ENCODE assay signal across 8 cellular contexts in the genomic region with DNA sequence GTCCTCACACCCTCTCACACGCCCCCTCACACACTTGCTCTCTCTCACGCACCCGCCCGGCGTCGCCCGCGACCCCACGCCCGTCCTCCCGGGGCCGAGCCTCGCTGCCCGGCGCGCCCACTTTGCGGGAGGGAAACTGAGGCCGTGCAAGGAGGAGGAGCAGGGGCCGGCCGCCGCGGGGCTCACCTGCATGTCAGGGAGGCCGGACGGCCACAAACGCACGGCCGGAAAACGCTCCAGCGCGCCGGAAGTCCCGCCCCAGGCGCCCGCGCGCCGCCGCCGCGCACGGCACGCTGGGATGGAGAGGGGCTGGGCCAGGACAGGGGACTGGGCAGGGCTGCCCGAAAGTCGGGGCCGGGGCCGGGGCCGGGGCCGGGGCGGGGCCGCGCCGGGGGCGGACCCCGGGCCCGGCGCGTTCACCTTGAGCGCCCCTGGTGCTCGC. TPM values are rescaled to one million over a fixed set of nuclear protein-coding genes. Genes with fewer than 3 reads are reported as not detected.
DNase-seq lines count a peak whose midpoint lies in the region; ATAC-seq and TF ChIP-seq lines count a peak whose summit lies in the region.

A gene (minus strand): TSS at position 222 of the 442 bp plus-strand sequence. CDS start 5,994 bp downstream, outside the sequence.

- no peaks in the 10 kb centered on the region for H3K27me3 ChIP-seq in colonic mucosa

- peak; percentile 97 for DNase-seq in AG08396 (ENCODE audit: low spot score)
- DNase-seq in NCI-H345 (lab: John Stamatoyannopoulos, UW), result peak; percentile 89
- peak; percentile 75 to 76 for DNase-seq in activated CD4-positive, alpha-beta T cell treated with anti-CD3 and anti-CD28 coated beads for 4 hours
- peak; percentile 92 for DNase-seq in colonic mucosa
- DNase-seq in left kidney (ENCODE audit: low read depth, low spot score), result peak; percentile 96
- peak; percentile 88 to 91 for DNase-seq in stimulated activated CD4-positive, alpha-beta T cell treated with anti-CD3 and anti-CD28 coated beads, Interleukin-2, amount 100 ng/mL, for 24 hours

- H3K4me1 ChIP-seq in colonic mucosa, result no peaks in the 10 kb centered on the region

- H3K4me3 ChIP-seq in colonic mucosa, result peak within 1 kb of the TSS; percentile 75

- ATAC-seq in GM19025 (IDR thresholded peaks at IDR 0.05; ENCODE audit: low read depth, unreplicated experiment) (peak; percentile 87), HG03280 (IDR thresholded peaks at IDR 0.05; ENCODE audit: unreplicated experiment) (peak; percentile 93)

- no peaks in the 10 kb centered on the region for H3K9me3 ChIP-seq in colonic mucosa

- no peaks in the 10 kb centered on the region for H3K36me3 ChIP-seq in colonic mucosa

- peak within 1 kb of the TSS; percentile 86 for H3K27ac ChIP-seq in colonic mucosa

- intact Hi-C loops in colonic mucosa (cut with DNase I), result no loop called here

- H3K9ac ChIP-seq in colonic mucosa (ENCODE audit: low read depth in 2 of 2, low read length in 2 of 2), result peak within 1 kb of the TSS; percentile 84 to 96

- no peak for TF ChIP-seq CTCF in colonic mucosa (IDR thresholded peaks at IDR 0.05)

RNA-seq across cellular contexts. Expression of the gene that starts here (rescaled TPM):
- 100 to 1,000 TPM in 1 of 2 donors, 10 to 100 TPM in 1; 46.4 to 113 TPM for total RNA-seq in colonic mucosa

Comparison
In these comparisons a context has a peak if more than half of its experiments do, and no peak if none do; other contexts are left out.
1. Peak in every context shown above with its lines: DNase-seq, ATAC-seq, H3K4me3 ChIP-seq and H3K27ac ChIP-seq.